1 cellular context compared by ENCODE assay signal in the genomic region with DNA sequence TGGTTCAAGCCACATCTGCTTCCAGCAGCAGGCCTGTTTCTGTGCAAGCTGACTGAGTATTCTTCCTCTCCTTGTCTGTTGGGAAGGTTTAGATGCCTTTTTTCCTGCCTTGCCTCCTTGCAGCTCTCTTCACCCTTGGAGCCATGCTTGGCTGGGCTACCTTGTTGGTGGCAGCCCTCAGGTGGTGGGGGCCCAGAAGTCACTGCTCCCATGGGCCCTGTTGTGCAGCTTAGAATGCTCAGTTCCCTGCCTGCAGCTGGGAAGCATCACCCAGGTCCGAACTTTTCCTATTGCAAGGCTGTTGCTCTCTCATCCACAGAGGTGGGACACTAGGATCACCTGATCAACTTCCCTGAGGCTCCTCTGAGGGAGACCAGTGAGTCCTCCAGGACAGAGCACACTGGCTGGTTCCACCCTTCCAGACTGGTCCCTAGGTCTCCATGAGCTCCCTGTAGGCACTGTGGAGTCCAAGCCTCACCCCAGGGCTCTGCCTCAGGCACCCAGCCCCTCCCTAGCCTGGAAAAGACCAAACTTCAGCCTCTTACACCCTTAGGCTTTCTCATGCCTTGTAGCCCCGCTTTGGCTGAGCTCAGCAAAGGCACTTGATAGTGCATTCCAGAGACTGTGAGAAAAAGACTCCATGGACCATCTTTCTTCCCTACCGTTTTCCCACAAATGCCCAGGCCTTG.
TF ChIP-seq lines count a peak whose summit lies in the region.

No MANE protein-coding gene starts in this region.

TF ChIP-seq in HepG2, 621 proteins besides CTCF, POLR2A, EP300 and RAD21 (continued from another document and continues in another):
- peak; percentile 59; the same call in 1 of the 2 replicates for TF ChIP-seq NRL (CRISPR knock-in tag; IDR thresholded peaks at IDR 0.05; ENCODE audit: borderline replicate concordance)
- no peak for TF ChIP-seq SRF (IDR thresholded peaks at IDR 0.05; ENCODE audit: low read depth, low read length)
- TF ChIP-seq CBX1 (IDR thresholded peaks at IDR 0.05; ENCODE audit: low read depth), result no peak
- TF ChIP-seq ZNF253 (CRISPR knock-in tag; IDR thresholded peaks at IDR 0.05; ENCODE audit: borderline replicate concordance), result no peak
- TF ChIP-seq, protein P1, sequence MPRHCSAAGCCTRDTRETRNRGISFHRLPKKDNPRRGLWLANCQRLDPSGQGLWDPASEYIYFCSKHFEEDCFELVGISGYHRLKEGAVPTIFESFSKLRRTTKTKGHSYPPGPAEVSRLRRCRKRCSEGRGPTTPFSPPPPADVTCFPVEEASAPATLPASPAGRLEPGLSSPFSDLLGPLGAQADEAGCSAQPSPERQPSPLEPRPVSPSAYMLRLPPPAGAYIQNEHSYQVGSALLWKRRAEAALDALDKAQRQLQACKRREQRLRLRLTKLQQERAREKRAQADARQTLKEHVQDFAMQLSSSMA (CRISPR knock-in tag; IDR thresholded peaks at IDR 0.05), result no peak
- no peak for TF ChIP-seq MAF1 (CRISPR knock-in tag; IDR thresholded peaks at IDR 0.05; ENCODE audit: borderline replicate concordance)
- no peak for TF ChIP-seq KDM2A (CRISPR knock-in tag; IDR thresholded peaks at IDR 0.05; ENCODE audit: borderline replicate concordance, low read depth)
- TF ChIP-seq ZNF225 (CRISPR knock-in tag; IDR thresholded peaks at IDR 0.05), result no peak
- TF ChIP-seq, protein P2, sequence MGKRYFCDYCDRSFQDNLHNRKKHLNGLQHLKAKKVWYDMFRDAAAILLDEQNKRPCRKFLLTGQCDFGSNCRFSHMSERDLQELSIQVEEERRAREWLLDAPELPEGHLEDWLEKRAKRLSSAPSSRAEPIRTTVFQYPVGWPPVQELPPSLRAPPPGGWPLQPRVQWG (CRISPR knock-in tag; IDR thresholded peaks at IDR 0.05; ENCODE audit: borderline replicate concordance, low read depth), result no peak
- TF ChIP-seq PHB2 (IDR thresholded peaks at IDR 0.05; ENCODE audit: partially characterized antibody), result no peak
- TF ChIP-seq, protein P3, sequence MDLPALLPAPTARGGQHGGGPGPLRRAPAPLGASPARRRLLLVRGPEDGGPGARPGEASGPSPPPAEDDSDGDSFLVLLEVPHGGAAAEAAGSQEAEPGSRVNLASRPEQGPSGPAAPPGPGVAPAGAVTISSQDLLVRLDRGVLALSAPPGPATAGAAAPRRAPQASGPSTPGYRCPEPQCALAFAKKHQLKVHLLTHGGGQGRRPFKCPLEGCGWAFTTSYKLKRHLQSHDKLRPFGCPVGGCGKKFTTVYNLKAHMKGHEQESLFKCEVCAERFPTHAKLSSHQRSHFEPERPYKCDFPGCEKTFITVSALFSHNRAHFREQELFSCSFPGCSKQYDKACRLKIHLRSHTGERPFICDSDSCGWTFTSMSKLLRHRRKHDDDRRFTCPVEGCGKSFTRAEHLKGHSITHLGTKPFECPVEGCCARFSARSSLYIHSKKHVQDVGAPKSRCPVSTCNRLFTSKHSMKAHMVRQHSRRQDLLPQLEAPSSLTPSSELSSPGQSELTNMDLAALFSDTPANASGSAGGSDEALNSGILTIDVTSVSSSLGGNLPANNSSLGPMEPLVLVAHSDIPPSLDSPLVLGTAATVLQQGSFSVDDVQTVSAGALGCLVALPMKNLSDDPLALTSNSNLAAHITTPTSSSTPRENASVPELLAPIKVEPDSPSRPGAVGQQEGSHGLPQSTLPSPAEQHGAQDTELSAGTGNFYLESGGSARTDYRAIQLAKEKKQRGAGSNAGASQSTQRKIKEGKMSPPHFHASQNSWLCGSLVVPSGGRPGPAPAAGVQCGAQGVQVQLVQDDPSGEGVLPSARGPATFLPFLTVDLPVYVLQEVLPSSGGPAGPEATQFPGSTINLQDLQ (CRISPR knock-in tag; IDR thresholded peaks at IDR 0.05), result no peak
- TF ChIP-seq, protein P4, sequence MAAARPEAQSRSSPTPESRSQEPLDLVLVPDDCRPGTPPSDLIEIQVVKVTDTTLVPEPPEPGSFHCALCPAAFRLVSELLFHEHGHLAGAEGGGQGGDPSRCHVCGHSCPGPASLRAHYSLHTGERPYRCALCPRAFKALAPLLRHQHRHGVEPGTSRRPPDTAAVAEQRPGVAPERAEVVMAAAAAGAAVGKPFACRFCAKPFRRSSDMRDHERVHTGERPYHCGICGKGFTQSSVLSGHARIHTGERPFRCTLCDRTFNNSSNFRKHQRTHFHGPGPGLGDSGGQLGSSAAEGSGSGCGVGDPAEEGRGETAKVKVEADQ (CRISPR knock-in tag; IDR thresholded peaks at IDR 0.05; ENCODE audit: borderline replicate concordance), result no peak
- no peak for TF ChIP-seq KAT2B (IDR thresholded peaks at IDR 0.05; ENCODE audit: borderline replicate concordance, low read depth, low read length)
- TF ChIP-seq GPN1 (CRISPR knock-in tag; IDR thresholded peaks at IDR 0.05; ENCODE audit: borderline replicate concordance), result no peak
- TF ChIP-seq SAFB2 (CRISPR knock-in tag; IDR thresholded peaks at IDR 0.05; ENCODE audit: borderline replicate concordance, low read depth), result no peak
- no peak for TF ChIP-seq ZFP36L2 (CRISPR knock-in tag; IDR thresholded peaks at IDR 0.05)
- no peak for TF ChIP-seq AGO1 (IDR thresholded peaks at IDR 0.05; ENCODE audit: low read depth, low read length, poor library complexity, severe bottlenecking)
- no peak for TF ChIP-seq ZSCAN22 (CRISPR knock-in tag; IDR thresholded peaks at IDR 0.05)
- TF ChIP-seq ZNF556 (CRISPR knock-in tag; IDR thresholded peaks at IDR 0.05; ENCODE audit: borderline replicate concordance), result no peak
- TF ChIP-seq ZNF180 (CRISPR knock-in tag; IDR thresholded peaks at IDR 0.05; ENCODE audit: borderline replicate concordance, low read depth), result 0 out of 2 replicates have a peak, but pooled peaks have one; percentile 33
- TF ChIP-seq YY1 (IDR thresholded peaks at IDR 0.05; ENCODE audit: insufficient read depth, insufficient replicate concordance, low read depth, low read length), result no peak
- TF ChIP-seq, protein P5, sequence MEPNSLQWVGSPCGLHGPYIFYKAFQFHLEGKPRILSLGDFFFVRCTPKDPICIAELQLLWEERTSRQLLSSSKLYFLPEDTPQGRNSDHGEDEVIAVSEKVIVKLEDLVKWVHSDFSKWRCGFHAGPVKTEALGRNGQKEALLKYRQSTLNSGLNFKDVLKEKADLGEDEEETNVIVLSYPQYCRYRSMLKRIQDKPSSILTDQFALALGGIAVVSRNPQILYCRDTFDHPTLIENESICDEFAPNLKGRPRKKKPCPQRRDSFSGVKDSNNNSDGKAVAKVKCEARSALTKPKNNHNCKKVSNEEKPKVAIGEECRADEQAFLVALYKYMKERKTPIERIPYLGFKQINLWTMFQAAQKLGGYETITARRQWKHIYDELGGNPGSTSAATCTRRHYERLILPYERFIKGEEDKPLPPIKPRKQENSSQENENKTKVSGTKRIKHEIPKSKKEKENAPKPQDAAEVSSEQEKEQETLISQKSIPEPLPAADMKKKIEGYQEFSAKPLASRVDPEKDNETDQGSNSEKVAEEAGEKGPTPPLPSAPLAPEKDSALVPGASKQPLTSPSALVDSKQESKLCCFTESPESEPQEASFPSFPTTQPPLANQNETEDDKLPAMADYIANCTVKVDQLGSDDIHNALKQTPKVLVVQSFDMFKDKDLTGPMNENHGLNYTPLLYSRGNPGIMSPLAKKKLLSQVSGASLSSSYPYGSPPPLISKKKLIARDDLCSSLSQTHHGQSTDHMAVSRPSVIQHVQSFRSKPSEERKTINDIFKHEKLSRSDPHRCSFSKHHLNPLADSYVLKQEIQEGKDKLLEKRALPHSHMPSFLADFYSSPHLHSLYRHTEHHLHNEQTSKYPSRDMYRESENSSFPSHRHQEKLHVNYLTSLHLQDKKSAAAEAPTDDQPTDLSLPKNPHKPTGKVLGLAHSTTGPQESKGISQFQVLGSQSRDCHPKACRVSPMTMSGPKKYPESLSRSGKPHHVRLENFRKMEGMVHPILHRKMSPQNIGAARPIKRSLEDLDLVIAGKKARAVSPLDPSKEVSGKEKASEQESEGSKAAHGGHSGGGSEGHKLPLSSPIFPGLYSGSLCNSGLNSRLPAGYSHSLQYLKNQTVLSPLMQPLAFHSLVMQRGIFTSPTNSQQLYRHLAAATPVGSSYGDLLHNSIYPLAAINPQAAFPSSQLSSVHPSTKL (CRISPR knock-in tag; IDR thresholded peaks at IDR 0.05), result no peak
- TF ChIP-seq DMAP1 (CRISPR knock-in tag; IDR thresholded peaks at IDR 0.05), result no peak
- TF ChIP-seq, protein P6, sequence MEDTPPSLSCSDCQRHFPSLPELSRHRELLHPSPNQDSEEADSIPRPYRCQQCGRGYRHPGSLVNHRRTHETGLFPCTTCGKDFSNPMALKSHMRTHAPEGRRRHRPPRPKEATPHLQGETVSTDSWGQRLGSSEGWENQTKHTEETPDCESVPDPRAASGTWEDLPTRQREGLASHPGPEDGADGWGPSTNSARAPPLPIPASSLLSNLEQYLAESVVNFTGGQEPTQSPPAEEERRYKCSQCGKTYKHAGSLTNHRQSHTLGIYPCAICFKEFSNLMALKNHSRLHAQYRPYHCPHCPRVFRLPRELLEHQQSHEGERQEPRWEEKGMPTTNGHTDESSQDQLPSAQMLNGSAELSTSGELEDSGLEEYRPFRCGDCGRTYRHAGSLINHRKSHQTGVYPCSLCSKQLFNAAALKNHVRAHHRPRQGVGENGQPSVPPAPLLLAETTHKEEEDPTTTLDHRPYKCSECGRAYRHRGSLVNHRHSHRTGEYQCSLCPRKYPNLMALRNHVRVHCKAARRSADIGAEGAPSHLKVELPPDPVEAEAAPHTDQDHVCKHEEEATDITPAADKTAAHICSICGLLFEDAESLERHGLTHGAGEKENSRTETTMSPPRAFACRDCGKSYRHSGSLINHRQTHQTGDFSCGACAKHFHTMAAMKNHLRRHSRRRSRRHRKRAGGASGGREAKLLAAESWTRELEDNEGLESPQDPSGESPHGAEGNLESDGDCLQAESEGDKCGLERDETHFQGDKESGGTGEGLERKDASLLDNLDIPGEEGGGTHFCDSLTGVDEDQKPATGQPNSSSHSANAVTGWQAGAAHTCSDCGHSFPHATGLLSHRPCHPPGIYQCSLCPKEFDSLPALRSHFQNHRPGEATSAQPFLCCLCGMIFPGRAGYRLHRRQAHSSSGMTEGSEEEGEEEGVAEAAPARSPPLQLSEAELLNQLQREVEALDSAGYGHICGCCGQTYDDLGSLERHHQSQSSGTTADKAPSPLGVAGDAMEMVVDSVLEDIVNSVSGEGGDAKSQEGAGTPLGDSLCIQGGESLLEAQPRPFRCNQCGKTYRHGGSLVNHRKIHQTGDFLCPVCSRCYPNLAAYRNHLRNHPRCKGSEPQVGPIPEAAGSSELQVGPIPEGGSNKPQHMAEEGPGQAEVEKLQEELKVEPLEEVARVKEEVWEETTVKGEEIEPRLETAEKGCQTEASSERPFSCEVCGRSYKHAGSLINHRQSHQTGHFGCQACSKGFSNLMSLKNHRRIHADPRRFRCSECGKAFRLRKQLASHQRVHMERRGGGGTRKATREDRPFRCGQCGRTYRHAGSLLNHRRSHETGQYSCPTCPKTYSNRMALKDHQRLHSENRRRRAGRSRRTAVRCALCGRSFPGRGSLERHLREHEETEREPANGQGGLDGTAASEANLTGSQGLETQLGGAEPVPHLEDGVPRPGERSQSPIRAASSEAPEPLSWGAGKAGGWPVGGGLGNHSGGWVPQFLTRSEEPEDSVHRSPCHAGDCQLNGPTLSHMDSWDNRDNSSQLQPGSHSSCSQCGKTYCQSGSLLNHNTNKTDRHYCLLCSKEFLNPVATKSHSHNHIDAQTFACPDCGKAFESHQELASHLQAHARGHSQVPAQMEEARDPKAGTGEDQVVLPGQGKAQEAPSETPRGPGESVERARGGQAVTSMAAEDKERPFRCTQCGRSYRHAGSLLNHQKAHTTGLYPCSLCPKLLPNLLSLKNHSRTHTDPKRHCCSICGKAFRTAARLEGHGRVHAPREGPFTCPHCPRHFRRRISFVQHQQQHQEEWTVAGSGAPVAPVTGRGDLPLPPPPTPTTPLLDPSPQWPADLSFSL (CRISPR knock-in tag; IDR thresholded peaks at IDR 0.05), result no peak
- TF ChIP-seq SALL1 (CRISPR knock-in tag; IDR thresholded peaks at IDR 0.05), result no peak
- TF ChIP-seq ZSCAN21 (CRISPR knock-in tag; IDR thresholded peaks at IDR 0.05; ENCODE audit: borderline replicate concordance), result peak; percentile 27; the same call in 1 of the 2 replicates
- TF ChIP-seq, protein P7, sequence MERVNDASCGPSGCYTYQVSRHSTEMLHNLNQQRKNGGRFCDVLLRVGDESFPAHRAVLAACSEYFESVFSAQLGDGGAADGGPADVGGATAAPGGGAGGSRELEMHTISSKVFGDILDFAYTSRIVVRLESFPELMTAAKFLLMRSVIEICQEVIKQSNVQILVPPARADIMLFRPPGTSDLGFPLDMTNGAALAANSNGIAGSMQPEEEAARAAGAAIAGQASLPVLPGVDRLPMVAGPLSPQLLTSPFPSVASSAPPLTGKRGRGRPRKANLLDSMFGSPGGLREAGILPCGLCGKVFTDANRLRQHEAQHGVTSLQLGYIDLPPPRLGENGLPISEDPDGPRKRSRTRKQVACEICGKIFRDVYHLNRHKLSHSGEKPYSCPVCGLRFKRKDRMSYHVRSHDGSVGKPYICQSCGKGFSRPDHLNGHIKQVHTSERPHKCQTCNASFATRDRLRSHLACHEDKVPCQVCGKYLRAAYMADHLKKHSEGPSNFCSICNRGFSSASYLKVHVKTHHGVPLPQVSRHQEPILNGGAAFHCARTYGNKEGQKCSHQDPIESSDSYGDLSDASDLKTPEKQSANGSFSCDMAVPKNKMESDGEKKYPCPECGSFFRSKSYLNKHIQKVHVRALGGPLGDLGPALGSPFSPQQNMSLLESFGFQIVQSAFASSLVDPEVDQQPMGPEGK (CRISPR knock-in tag; IDR thresholded peaks at IDR 0.05), result 0 out of 2 replicates have a peak, but pooled peaks have one; percentile 12
- TF ChIP-seq GATAD2A (CRISPR knock-in tag; IDR thresholded peaks at IDR 0.05), result no peak
- TF ChIP-seq ZNF549 (CRISPR knock-in tag; IDR thresholded peaks at IDR 0.05), result no peak
- TF ChIP-seq ZNF207 (IDR thresholded peaks at IDR 0.05; ENCODE audit: borderline replicate concordance), result no peak
- TF ChIP-seq, protein P8, sequence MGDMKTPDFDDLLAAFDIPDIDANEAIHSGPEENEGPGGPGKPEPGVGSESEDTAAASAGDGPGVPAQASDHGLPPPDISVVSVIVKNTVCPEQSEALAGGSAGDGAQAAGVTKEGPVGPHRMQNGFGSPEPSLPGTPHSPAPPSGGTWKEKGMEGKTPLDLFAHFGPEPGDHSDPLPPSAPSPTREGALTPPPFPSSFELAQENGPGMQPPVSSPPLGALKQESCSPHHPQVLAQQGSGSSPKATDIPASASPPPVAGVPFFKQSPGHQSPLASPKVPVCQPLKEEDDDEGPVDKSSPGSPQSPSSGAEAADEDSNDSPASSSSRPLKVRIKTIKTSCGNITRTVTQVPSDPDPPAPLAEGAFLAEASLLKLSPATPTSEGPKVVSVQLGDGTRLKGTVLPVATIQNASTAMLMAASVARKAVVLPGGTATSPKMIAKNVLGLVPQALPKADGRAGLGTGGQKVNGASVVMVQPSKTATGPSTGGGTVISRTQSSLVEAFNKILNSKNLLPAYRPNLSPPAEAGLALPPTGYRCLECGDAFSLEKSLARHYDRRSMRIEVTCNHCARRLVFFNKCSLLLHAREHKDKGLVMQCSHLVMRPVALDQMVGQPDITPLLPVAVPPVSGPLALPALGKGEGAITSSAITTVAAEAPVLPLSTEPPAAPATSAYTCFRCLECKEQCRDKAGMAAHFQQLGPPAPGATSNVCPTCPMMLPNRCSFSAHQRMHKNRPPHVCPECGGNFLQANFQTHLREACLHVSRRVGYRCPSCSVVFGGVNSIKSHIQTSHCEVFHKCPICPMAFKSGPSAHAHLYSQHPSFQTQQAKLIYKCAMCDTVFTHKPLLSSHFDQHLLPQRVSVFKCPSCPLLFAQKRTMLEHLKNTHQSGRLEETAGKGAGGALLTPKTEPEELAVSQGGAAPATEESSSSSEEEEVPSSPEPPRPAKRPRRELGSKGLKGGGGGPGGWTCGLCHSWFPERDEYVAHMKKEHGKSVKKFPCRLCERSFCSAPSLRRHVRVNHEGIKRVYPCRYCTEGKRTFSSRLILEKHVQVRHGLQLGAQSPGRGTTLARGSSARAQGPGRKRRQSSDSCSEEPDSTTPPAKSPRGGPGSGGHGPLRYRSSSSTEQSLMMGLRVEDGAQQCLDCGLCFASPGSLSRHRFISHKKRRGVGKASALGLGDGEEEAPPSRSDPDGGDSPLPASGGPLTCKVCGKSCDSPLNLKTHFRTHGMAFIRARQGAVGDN (CRISPR knock-in tag; IDR thresholded peaks at IDR 0.05), result peak; percentile 41
- TF ChIP-seq NKX3-1 (CRISPR knock-in tag; IDR thresholded peaks at IDR 0.05), result no peak
- TF ChIP-seq RBM22 (optimal IDR thresholded peaks at IDR 0.05; ENCODE audit: low read length), result no peak
- TF ChIP-seq PAWR (CRISPR knock-in tag; IDR thresholded peaks at IDR 0.05; ENCODE audit: borderline replicate concordance), result no peak
